ENCODE assay signal across 10 cellular contexts in the genomic region with DNA sequence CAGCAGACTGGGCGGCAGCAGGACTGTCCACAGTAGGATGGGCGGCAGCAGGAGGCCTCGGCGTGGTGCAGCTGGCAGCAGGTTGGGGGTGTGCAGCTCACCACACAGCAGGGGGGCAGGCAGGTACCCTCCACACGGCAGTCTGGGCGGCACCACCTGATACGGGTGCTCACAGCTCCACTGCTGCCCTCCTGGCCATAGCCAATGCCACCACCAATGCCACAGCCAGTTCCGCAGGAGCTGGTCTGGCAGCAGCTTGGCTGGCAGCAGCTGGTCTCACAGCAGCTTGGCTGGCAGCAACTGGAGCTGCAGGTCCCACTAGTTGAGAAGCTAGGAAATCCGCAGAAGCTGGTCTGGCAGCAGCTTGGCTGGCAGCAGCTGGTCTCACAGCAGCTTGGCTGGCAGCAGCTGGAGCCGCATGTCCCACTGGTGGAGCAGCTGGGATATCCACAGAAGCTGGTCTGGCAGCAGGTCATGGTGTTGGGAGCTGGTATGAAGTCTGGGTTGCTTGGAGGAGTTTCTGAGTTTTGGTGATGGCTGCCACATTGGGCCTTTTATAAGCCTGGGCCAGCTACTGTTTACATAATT. TPM values are rescaled to one million over a fixed set of nuclear protein-coding genes. Genes with fewer than 3 reads are reported as not detected.
DNase-seq lines count a peak whose midpoint lies in the region; ATAC-seq lines count a peak whose summit lies in the region.
"Not testable (repeated sequence)": the region's sequence is repeated elsewhere in the genome, so short reads cannot be mapped to it uniquely, and the experiment has no call there.
"Had no signal": no experiment of that assay in that cellular context is flagged by ENCODE, and none has a peak within 500 bp of the region (broad histone marks: within the 10 kb centered on the region; RNA-seq: fewer than 3 reads in every experiment).

TSS of gene KRTAP1-3 (minus strand) at position 529 of the 588 bp plus-strand sequence. CDS start at position 476, 53 bp downstream.

- H3K23ac ChIP-seq in neuronal stem cell (ENCODE audit: low read depth, low read length, poor library complexity), result not testable (repeated sequence)

- not testable (repeated sequence) for H3K4me1 ChIP-seq in Karpas-422 (ENCODE audit: low read length); neuronal stem cell (ENCODE audit: control insufficient read depth in 2 of 2, insufficient read depth in 1 of 2, low read depth in 1 of 2, low read length in 2 of 2)

- H3K27ac Mint-ChIP-seq in activated T-cell treated with anti-CD3 and anti-CD28 coated beads, Interleukin-2, amount 50 U/mL, for 72 hours, result peak within 1 kb of the TSS; percentile 54

- not testable (repeated sequence) for H3K4me1 Mint-ChIP-seq in activated T-cell treated with anti-CD3 and anti-CD28 coated beads, Interleukin-2, amount 50 U/mL, for 72 hours (ENCODE audit: low read depth)

- not testable (repeated sequence) for H3K9me3 Mint-ChIP-seq in activated T-cell treated with anti-CD3 and anti-CD28 coated beads, Interleukin-2, amount 50 U/mL, for 72 hours

- not testable (repeated sequence) for H2BK5ac ChIP-seq in neuronal stem cell (ENCODE audit: low read length)

- not testable (repeated sequence) for H3K27ac ChIP-seq in Karpas-422 (ENCODE audit: low read length); neuronal stem cell (replicated peaks; ENCODE audit: low read length)

- not testable (repeated sequence) for H3K14ac ChIP-seq in neuronal stem cell (ENCODE audit: low read length)

- not testable (repeated sequence) for H2BK15ac ChIP-seq in neuronal stem cell (ENCODE audit: low read length)

- not testable (repeated sequence) for H3K27me3 ChIP-seq in Karpas-422 (ENCODE audit: low read length); neuronal stem cell (ENCODE audit: control insufficient read depth in 3 of 3, insufficient read depth in 3 of 3, low read depth in 1 of 3, low read length in 3 of 3)

- not testable (repeated sequence) for H2AFZ ChIP-seq in Karpas-422 (ENCODE audit: low read length); neuronal stem cell (ENCODE audit: low read length)

- not testable (repeated sequence) for H2BK12ac ChIP-seq in neuronal stem cell (ENCODE audit: low read length)

- H3K9me2 ChIP-seq in Karpas-422 (replicated peaks; ENCODE audit: insufficient read depth, low read length), result not testable (repeated sequence)

- peak within 1 kb of the TSS; percentile 44 for H3K18ac ChIP-seq in neuronal stem cell (ENCODE audit: low read length)

- not testable (repeated sequence) for H3K4me3 ChIP-seq in Karpas-422 (ENCODE audit: low read length); neuronal stem cell (ENCODE audit: low read length in 2 of 2)

- H3K9me3 ChIP-seq in Karpas-422 (ENCODE audit: low read length); neuronal stem cell (replicated peaks in 1 of 2; ENCODE audit: control insufficient read depth in 2 of 2, insufficient read depth in 1 of 2, low read depth in 1 of 2, low read length in 2 of 2): not testable (repeated sequence)

- H3K36me3 ChIP-seq in Karpas-422 (ENCODE audit: insufficient read depth, low read length); neuronal stem cell (replicated peaks in 1 of 2; ENCODE audit: control insufficient read depth in 2 of 2, insufficient read depth in 2 of 2, low read length in 2 of 2): not testable (repeated sequence)

- H3K9ac ChIP-seq in Karpas-422 (ENCODE audit: low read length); neuronal stem cell (ENCODE audit: low read depth, low read length, poor library complexity): not testable (repeated sequence)

- not testable (repeated sequence) for H3K4me3 Mint-ChIP-seq in activated T-cell treated with anti-CD3 and anti-CD28 coated beads, Interleukin-2, amount 50 U/mL, for 72 hours

- H4K91ac ChIP-seq in neuronal stem cell (ENCODE audit: low read depth, low read length, poor library complexity), result not testable (repeated sequence)

- not testable (repeated sequence) for H3K27me3 Mint-ChIP-seq in activated T-cell treated with anti-CD3 and anti-CD28 coated beads, Interleukin-2, amount 50 U/mL, for 72 hours (ENCODE audit: low read depth)

- not testable (repeated sequence) for H3K79me1 ChIP-seq in neuronal stem cell (ENCODE audit: low read depth, low read length)

- ATAC-seq in activated T-cell treated with anti-CD3 and anti-CD28 coated beads, Interleukin-2, amount 50 U/mL, for 72 hours (replicated peaks in 1 of 2), result not testable (repeated sequence)

- H3K36me3 Mint-ChIP-seq in activated T-cell treated with anti-CD3 and anti-CD28 coated beads, Interleukin-2, amount 50 U/mL, for 72 hours (ENCODE audit: insufficient read depth in 2 of 2), result not testable (repeated sequence)

- H4K8ac ChIP-seq in neuronal stem cell (ENCODE audit: low read depth, low read length), result not testable (repeated sequence)

- no CpG with 5 or more reads among the region's 10 CpGs for WGBS in neuronal stem cell (ENCODE audit: extremely low coverage in 2 of 2, insufficient read length in 2 of 2, insufficient replicate concordance in 1 of 2), 2 donors

- not testable (repeated sequence) for H2BK120ac ChIP-seq in neuronal stem cell (ENCODE audit: low read depth, low read length)

- not testable (repeated sequence) for H4K20me1 ChIP-seq in Karpas-422 (ENCODE audit: insufficient read depth, low read depth, low read length)

- H3K4me2 ChIP-seq in Karpas-422 (ENCODE audit: low read depth, low read length, poor library complexity, severe bottlenecking); neuronal stem cell (ENCODE audit: insufficient read depth, low read length, poor library complexity, severe bottlenecking): not testable (repeated sequence)

- not testable (repeated sequence) for H3K79me2 ChIP-seq in Karpas-422 (ENCODE audit: low read length)

- peak; percentile 82 for DNase-seq in DMS 273 (lab: John Stamatoyannopoulos, UW; ENCODE audit: unreplicated experiment)
- DNase-seq in Karpas-422, result peak; percentile 5
- DNase-seq in NCI-H146 treated with DMSO at 0.1 percent for 48 hours (lab: John Stamatoyannopoulos, UW; ENCODE audit: unreplicated experiment), result peak; percentile 26
- peak; percentile 36 for DNase-seq in NCI-H2196 (lab: John Stamatoyannopoulos, UW; ENCODE audit: unreplicated experiment)
- peak; percentile 90 for DNase-seq in NCI-H774 (lab: John Stamatoyannopoulos, UW)
- not testable (repeated sequence) for DNase-seq in activated T-cell treated with anti-CD3 and anti-CD28 coated beads, Interleukin-2, amount 50 U/mL, for 72 hours; neuronal stem cell (ENCODE audit: low spot score)

- not testable (repeated sequence) for H3K4ac ChIP-seq in neuronal stem cell (ENCODE audit: low read length)

- not testable (repeated sequence) for H2AK5ac ChIP-seq in neuronal stem cell (ENCODE audit: low read depth, low read length)

RNA-seq across cellular contexts. Expression of gene KRTAP1-3, which starts in this region (rescaled TPM):
- total RNA-seq in Karpas-422 (2014; rRNA removed; shearing (Covaris generic); ENCODE audit: low replicate concordance), result not detected in 2 replicates
- total RNA-seq in activated T-cell treated with anti-CD3 and anti-CD28 coated beads, Interleukin-2, amount 50 U/mL, for 72 hours, result not detected
- not detected for polyA plus RNA-seq in neuronal stem cell (2013, experiment 1 of 2)
- not detected for polyA plus RNA-seq in neuronal stem cell (2013, experiment 2 of 2)
- total RNA-seq: CD8-positive, alpha-beta memory T cell; G401; Right ventricle myocardium superior had no signal
- polyA plus RNA-seq: CD8-positive, alpha-beta memory T cell had no signal

Comparison
In these comparisons a context has a peak if more than half of its experiments do, and no peak if none do; other contexts are left out.
1. Peak in DNase-seq in Karpas-422; RNA of the gene not detected or under 1 TPM.